Comparison of ENCODE assay signal across 8 cellular contexts in the genomic region with DNA sequence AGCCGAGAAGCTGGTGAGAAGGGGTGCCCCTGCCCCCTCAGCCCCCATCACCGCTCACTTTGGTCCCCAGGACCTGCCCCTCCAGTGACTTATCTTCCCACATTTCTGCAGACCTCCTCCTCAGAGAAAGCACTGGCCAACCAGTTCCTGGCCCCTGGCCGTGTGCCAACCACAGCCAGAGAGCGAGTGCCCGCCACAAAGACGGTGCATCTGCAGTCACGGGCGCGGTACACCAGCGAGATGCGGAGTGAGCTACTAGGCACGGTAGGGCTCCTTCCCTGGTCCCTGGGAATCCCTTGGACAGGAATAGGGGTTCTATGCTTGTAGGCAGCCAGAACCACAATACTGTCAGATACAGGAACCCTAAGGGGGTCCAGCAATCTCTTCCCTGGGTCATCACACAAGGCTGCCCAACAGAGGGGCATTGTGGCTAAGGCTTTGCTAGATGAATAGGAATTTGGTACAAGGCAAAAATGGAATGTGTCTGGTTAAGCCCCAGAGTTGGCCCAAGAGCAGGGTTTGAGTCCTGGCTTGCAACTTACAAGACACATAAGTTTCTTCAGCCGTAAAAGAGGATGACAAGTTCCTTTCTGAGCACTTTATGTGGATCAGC. TPM values are rescaled to one million over a fixed set of nuclear protein-coding genes. Genes with fewer than 3 reads are reported as not detected.
DNase-seq lines count a peak whose midpoint lies in the region; ATAC-seq and TF ChIP-seq lines count a peak whose summit lies in the region.

No MANE protein-coding gene starts in this region.

- no CpG with 5 or more reads among the region's 13 CpGs for WGBS in H9 (ENCODE audit: extremely low coverage, insufficient read length, low lambda C conversion rate)

- H3K18ac ChIP-seq in H9 (ENCODE audit: insufficient read length, low read depth, low read length) = no peak overlapping the region

- H2BK5ac ChIP-seq in H9 (ENCODE audit: insufficient read length, low read length) = no peak overlapping the region

- H3K79me1 ChIP-seq in H9 (ENCODE audit: insufficient read depth, low read depth, low read length, poor library complexity, severe bottlenecking) = no peaks in the 10 kb centered on the region

- H3K36me3 Mint-ChIP-seq in H9 (ENCODE audit: insufficient read depth in 1 of 3, low read depth in 3 of 3) = peaks cover 13 to 37% (median 33%) of the 10 kb centered on the region in 3 experiments

- peaks cover 5% of the 10 kb centered on the region; the same call in 1 of the 2 replicates for H3K36me3 ChIP-seq in SK-N-MC (ENCODE audit: insufficient read depth, low read length)
- peaks cover 14 to 21% (median 20%) of the 10 kb centered on the region in 3 donors for H3K36me3 ChIP-seq in skeletal muscle tissue (ENCODE audit: control insufficient read depth in 3 of 3, insufficient read depth in 3 of 3, low read length in 3 of 3)

- DNase-seq in H9 (no peak), SK-N-MC (ENCODE audit: low read depth, low spot score) (no peak), fibroblast of mammary gland (ENCODE audit: low read depth) (no peak), posterior vena cava (ENCODE audit: low spot score) (no peak), GM19240 (ENCODE audit: insufficient read length, low spot score) (no peak), activated gamma-delta T cell treated with Interleukin-2 at 50 U/mL for 16 hours (no peak)

- peaks cover 5% of the 10 kb centered on the region for H3K23me2 ChIP-seq in H9 (ENCODE audit: insufficient read length, low read depth, low read length, poor library complexity, severe bottlenecking)

- no peak for TF ChIP-seq CTCF in H9 (conservative IDR thresholded peaks at IDR 0.05)
- no peak for TF ChIP-seq CTCF in fibroblast of mammary gland (conservative IDR thresholded peaks at IDR 0.05; ENCODE audit: control insufficient read depth, insufficient read depth, low read depth, low read length)

- H2AK5ac ChIP-seq in H9 (ENCODE audit: insufficient read length, low read length) = no peak overlapping the region

- H3K4ac ChIP-seq in H9 (ENCODE audit: low read depth, low read length) = no peak overlapping the region

- H3K4me1 ChIP-seq in H9 (ENCODE audit: insufficient read depth, low read length) = no peaks in the 10 kb centered on the region; the same call in 1 of the 2 replicates
- H3K4me1 ChIP-seq in skeletal muscle tissue (ENCODE audit: control insufficient read depth in 3 of 3, insufficient read depth in 3 of 3, low read length in 3 of 3) = peaks cover 8 to 12% (median 11%) of the 10 kb centered on the region in 3 donors

- H3K14ac ChIP-seq in H9 (ENCODE audit: insufficient read depth, low read length) = no peak overlapping the region

- H3K79me2 ChIP-seq in H9 (ENCODE audit: insufficient read depth, low read length) = no peaks in the 10 kb centered on the region

- H4K20me1 ChIP-seq in H9 (ENCODE audit: control insufficient read depth, insufficient read depth, insufficient read length) = no peaks in the 10 kb centered on the region

- no peak for ATAC-seq in HG03097 (IDR thresholded peaks at IDR 0.05; ENCODE audit: low FRiP score, unreplicated experiment)

- H3K9ac ChIP-seq in H9 (ENCODE audit: extremely low read depth, insufficient read length, low read length) = no peak overlapping the region
- no peak overlapping the region for H3K9ac ChIP-seq in SK-N-MC (ENCODE audit: insufficient read length)
- no peak overlapping the region for H3K9ac ChIP-seq in skeletal muscle tissue (ENCODE audit: low read depth in 1 of 3, low read length in 3 of 3)

- no peak overlapping the region for H2AFZ ChIP-seq in H9 (ENCODE audit: low read length)

- no peak overlapping the region for H2BK12ac ChIP-seq in H9 (ENCODE audit: insufficient read length, low read depth, low read length)

- H2BK15ac ChIP-seq in H9 (ENCODE audit: low read depth, low read length) = no peak overlapping the region

- H4K91ac ChIP-seq in H9 (ENCODE audit: insufficient read length, low read depth, low read length) = no peak overlapping the region

- H3K27me3 ChIP-seq in H9 (ENCODE audit: insufficient read depth, low read length) (no peaks in the 10 kb centered on the region), skeletal muscle tissue (ENCODE audit: control insufficient read depth in 3 of 3, insufficient read depth in 3 of 3, low read length in 3 of 3) (no peaks in the 10 kb centered on the region)

- H4K5ac ChIP-seq in H9 (ENCODE audit: insufficient read length, low read depth, low read length) = no peak overlapping the region

- H3K27me3 Mint-ChIP-seq in H9 (ENCODE audit: low read depth) = no peaks in the 10 kb centered on the region

- H3K9me3 Mint-ChIP-seq in H9 = no peaks in the 10 kb centered on the region

- no peak overlapping the region for H2BK120ac ChIP-seq in H9 (ENCODE audit: low read depth, low read length, poor library complexity, severe bottlenecking)

- no peaks in the 10 kb centered on the region for H3K9me3 ChIP-seq in H9 (ENCODE audit: control insufficient read depth, low read depth, low read length)
- H3K9me3 ChIP-seq in SK-N-MC (ENCODE audit: low read depth, low read length) = no peaks in the 10 kb centered on the region
- no peaks in the 10 kb centered on the region for H3K9me3 ChIP-seq in skeletal muscle tissue (ENCODE audit: control insufficient read depth in 3 of 3, low read length in 3 of 3)

- peak overlapping the region in 1 of 3 experiments; percentile 77; a peak in 2 of 7 replicates for H3K27ac Mint-ChIP-seq in H9

- H4K8ac ChIP-seq in H9 (replicated peaks; ENCODE audit: insufficient read length, low read depth, low read length) = no peak overlapping the region

- peaks cover 7 to 15% of the 10 kb centered on the region in 2 experiments; a peak in 3 of 4 replicates for H3K4me1 Mint-ChIP-seq in H9

- intact Hi-C loops in posterior vena cava (cut with DNase I) = no loop called here

- no peak overlapping the region for H3T11ph ChIP-seq in H9 (ENCODE audit: low read length)

- no peak overlapping the region for H2BK20ac ChIP-seq in H9 (ENCODE audit: low read depth, low read length, poor library complexity, severe bottlenecking)

- peak overlapping the region; percentile 88 for H3K4me3 ChIP-seq in SK-N-MC
- H3K4me3 ChIP-seq in fibroblast of mammary gland (ENCODE audit: control insufficient read depth, low read depth, low read length) = peak overlapping the region; percentile 73
- peak overlapping the region; percentile 79 to 91 (median 81) for H3K4me3 ChIP-seq in skeletal muscle tissue (ENCODE audit: low read length in 3 of 3)

- H3K27ac ChIP-seq in H9 (ENCODE audit: insufficient read length, low read depth, low read length) = no peak overlapping the region
- peak overlapping the region; percentile 97 for H3K27ac ChIP-seq in SK-N-MC
- peak overlapping the region; percentile 84 for H3K27ac ChIP-seq in skeletal muscle tissue (ENCODE audit: low read depth, low read length)

- H3K23ac ChIP-seq in H9 (ENCODE audit: insufficient read length, low read depth, low read length) = no peak overlapping the region

- H3K56ac ChIP-seq in H9 (ENCODE audit: insufficient read length, low read depth, low read length) = no peak overlapping the region

- peak overlapping the region; percentile 79 to 92 for H3K4me3 Mint-ChIP-seq in H9

- peak overlapping the region; percentile 82 for H3K4me2 ChIP-seq in H9 (ENCODE audit: insufficient read depth, insufficient read length, low read length)

RNA-seq across cellular contexts. Expression of gene USE1, which starts 1.0 kb away (rescaled TPM):
- 14.8 and 16.2 TPM in 2 replicates for total RNA-seq in H9 (2021)
- total RNA-seq in skeletal muscle tissue = 19.3 TPM
- 10 to 100 TPM; 16.4 to 17.6 TPM for total RNA-seq in posterior vena cava

RNA-seq across cellular contexts. Expression of gene OCEL1, which starts 9.9 kb away (rescaled TPM):
- total RNA-seq in H9 (2021) = 25.7 and 26.4 TPM in 2 replicates
- 4.7 TPM for total RNA-seq in skeletal muscle tissue
- 10 to 100 TPM; 14.8 to 18.0 TPM for total RNA-seq in posterior vena cava

RNA-seq across cellular contexts. Expression of gene NR2F6, which starts 29.6 kb away (rescaled TPM):
- total RNA-seq in H9 (2021) (134 and 137 TPM in 2 replicates), skeletal muscle tissue (21.9 TPM), posterior vena cava (10 to 100 TPM; 21.2 to 22.8 TPM)

RNA-seq across cellular contexts. Expression of gene USHBP1, which starts 48.4 kb away (rescaled TPM):
- total RNA-seq in H9 (2021) (6.4 and 6.7 TPM in 2 replicates), skeletal muscle tissue (2.1 TPM), posterior vena cava (1 to 10 TPM; 4.8 to 5.7 TPM)

RNA-seq across cellular contexts. Expression of gene BABAM1, which starts 51.1 kb away (rescaled TPM):
- total RNA-seq in H9 (2021) = 125 and 130 TPM in 2 replicates
- 64.7 TPM for total RNA-seq in skeletal muscle tissue
- total RNA-seq in posterior vena cava = 10 to 100 TPM; 62.9 to 64.6 TPM
